2 cellular contexts compared by ENCODE assay signal in genomic region chr19:13689050-13689449, GRCh38.
TF ChIP-seq lines count a peak whose summit lies in the region.

No MANE protein-coding gene starts in this region.

TF ChIP-seq in HepG2, 621 proteins besides CTCF, POLR2A, EP300 and RAD21:
- no peak for TF ChIP-seq ZNF34 (CRISPR knock-in tag; IDR thresholded peaks at IDR 0.05; ENCODE audit: borderline replicate concordance)
- peak; percentile 84 for TF ChIP-seq ZNF143 (CRISPR knock-in tag; IDR thresholded peaks at IDR 0.05)
- TF ChIP-seq ZNF260 (CRISPR knock-in tag; IDR thresholded peaks at IDR 0.05; ENCODE audit: borderline replicate concordance, low read depth): no peak
- TF ChIP-seq PRMT3 (CRISPR knock-in tag; IDR thresholded peaks at IDR 0.05; ENCODE audit: borderline replicate concordance, low read depth): no peak
- TF ChIP-seq RFXANK (CRISPR knock-in tag; IDR thresholded peaks at IDR 0.05): no peak
- TF ChIP-seq NFYB (CRISPR knock-in tag; IDR thresholded peaks at IDR 0.05): peak; percentile 49
- TF ChIP-seq, protein P1, sequence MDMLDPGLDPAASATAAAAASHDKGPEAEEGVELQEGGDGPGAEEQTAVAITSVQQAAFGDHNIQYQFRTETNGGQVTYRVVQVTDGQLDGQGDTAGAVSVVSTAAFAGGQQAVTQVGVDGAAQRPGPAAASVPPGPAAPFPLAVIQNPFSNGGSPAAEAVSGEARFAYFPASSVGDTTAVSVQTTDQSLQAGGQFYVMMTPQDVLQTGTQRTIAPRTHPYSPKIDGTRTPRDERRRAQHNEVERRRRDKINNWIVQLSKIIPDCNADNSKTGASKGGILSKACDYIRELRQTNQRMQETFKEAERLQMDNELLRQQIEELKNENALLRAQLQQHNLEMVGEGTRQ (IDR thresholded peaks at IDR 0.05; ENCODE audit: low read depth, low read length): peak; percentile 42; the same call in 1 of the 2 replicates
- TF ChIP-seq, protein P1 (CRISPR knock-in tag; IDR thresholded peaks at IDR 0.05; ENCODE audit: borderline replicate concordance): peak; percentile 74; the same call in 1 of the 2 replicates
- peak; percentile 77 for TF ChIP-seq NFYC (CRISPR knock-in tag; IDR thresholded peaks at IDR 0.05)
- peak; percentile 87 for TF ChIP-seq THAP11 (CRISPR knock-in tag; IDR thresholded peaks at IDR 0.05)
- TF ChIP-seq ZBTB10 (CRISPR knock-in tag; IDR thresholded peaks at IDR 0.05; ENCODE audit: borderline replicate concordance): no peak

TF ChIP-seq in K562, 482 proteins besides CTCF, POLR2A, EP300 and RAD21 (continues in another document):
- TF ChIP-seq SMARCA5 (IDR thresholded peaks at IDR 0.05): no peak
- TF ChIP-seq ZNF436 (CRISPR knock-in tag; IDR thresholded peaks at IDR 0.05): no peak
- TF ChIP-seq, protein P2, sequence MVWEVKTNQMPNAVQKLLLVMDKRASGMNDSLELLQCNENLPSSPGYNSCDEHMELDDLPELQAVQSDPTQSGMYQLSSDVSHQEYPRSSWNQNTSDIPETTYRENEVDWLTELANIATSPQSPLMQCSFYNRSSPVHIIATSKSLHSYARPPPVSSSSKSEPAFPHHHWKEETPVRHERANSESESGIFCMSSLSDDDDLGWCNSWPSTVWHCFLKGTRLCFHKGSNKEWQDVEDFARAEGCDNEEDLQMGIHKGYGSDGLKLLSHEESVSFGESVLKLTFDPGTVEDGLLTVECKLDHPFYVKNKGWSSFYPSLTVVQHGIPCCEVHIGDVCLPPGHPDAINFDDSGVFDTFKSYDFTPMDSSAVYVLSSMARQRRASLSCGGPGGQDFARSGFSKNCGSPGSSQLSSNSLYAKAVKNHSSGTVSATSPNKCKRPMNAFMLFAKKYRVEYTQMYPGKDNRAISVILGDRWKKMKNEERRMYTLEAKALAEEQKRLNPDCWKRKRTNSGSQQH (CRISPR knock-in tag; IDR thresholded peaks at IDR 0.05): no peak
- no peak for TF ChIP-seq TBL1XR1 (IDR thresholded peaks at IDR 0.05; ENCODE audit: low read length in 2 of 2)
- peak; percentile 56 for TF ChIP-seq FOS (IDR thresholded peaks at IDR 0.05; ENCODE audit: extremely low read depth, insufficient read length)
- peak; percentile 47; the same call in 1 of the 2 replicates for TF ChIP-seq CREB3L1 (IDR thresholded peaks at IDR 0.05; ENCODE audit: borderline replicate concordance, low read depth)
- no peak for TF ChIP-seq PML (IDR thresholded peaks at IDR 0.05; ENCODE audit: low read length)
- TF ChIP-seq, protein P3, sequence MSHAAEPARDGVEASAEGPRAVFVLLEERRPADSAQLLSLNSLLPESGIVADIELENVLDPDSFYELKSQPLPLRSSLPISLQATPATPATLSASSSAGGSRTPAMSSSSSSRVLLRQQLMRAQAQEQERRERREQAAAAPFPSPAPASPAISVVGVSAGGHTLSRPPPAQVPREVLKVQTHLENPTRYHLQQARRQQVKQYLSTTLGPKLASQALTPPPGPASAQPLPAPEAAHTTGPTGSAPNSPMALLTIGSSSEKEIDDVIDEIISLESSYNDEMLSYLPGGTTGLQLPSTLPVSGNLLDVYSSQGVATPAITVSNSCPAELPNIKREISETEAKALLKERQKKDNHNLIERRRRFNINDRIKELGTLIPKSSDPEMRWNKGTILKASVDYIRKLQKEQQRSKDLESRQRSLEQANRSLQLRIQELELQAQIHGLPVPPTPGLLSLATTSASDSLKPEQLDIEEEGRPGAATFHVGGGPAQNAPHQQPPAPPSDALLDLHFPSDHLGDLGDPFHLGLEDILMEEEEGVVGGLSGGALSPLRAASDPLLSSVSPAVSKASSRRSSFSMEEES (CRISPR knock-in tag; IDR thresholded peaks at IDR 0.05): peak; percentile 78
- no peak for TF ChIP-seq E2F1 (CRISPR knock-in tag; IDR thresholded peaks at IDR 0.05)
- TF ChIP-seq ARNT (IDR thresholded peaks at IDR 0.05): no peak
- no peak for TF ChIP-seq ZNF354B (CRISPR knock-in tag; IDR thresholded peaks at IDR 0.05)
- no peak for TF ChIP-seq LEF1 (IDR thresholded peaks at IDR 0.05)
- TF ChIP-seq, protein P4, sequence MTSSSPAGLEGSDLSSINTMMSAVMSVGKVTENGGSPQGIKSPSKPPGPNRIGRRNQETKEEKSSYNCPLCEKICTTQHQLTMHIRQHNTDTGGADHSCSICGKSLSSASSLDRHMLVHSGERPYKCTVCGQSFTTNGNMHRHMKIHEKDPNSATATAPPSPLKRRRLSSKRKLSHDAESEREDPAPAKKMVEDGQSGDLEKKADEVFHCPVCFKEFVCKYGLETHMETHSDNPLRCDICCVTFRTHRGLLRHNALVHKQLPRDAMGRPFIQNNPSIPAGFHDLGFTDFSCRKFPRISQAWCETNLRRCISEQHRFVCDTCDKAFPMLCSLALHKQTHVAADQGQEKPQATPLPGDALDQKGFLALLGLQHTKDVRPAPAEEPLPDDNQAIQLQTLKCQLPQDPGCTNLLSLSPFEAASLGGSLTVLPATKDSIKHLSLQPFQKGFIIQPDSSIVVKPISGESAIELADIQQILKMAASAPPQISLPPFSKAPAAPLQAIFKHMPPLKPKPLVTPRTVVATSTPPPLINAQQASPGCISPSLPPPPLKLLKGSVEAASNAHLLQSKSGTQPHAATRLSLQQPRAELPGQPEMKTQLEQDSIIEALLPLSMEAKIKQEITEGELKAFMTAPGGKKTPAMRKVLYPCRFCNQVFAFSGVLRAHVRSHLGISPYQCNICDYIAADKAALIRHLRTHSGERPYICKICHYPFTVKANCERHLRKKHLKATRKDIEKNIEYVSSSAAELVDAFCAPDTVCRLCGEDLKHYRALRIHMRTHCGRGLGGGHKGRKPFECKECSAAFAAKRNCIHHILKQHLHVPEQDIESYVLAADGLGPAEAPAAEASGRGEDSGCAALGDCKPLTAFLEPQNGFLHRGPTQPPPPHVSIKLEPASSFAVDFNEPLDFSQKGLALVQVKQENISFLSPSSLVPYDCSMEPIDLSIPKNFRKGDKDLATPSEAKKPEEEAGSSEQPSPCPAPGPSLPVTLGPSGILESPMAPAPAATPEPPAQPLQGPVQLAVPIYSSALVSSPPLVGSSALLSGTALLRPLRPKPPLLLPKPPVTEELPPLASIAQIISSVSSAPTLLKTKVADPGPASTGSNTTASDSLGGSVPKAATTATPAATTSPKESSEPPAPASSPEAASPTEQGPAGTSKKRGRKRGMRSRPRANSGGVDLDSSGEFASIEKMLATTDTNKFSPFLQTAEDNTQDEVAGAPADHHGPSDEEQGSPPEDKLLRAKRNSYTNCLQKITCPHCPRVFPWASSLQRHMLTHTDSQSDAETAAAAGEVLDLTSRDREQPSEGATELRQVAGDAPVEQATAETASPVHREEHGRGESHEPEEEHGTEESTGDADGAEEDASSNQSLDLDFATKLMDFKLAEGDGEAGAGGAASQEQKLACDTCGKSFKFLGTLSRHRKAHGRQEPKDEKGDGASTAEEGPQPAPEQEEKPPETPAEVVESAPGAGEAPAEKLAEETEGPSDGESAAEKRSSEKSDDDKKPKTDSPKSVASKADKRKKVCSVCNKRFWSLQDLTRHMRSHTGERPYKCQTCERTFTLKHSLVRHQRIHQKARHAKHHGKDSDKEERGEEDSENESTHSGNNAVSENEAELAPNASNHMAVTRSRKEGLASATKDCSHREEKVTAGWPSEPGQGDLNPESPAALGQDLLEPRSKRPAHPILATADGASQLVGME (CRISPR knock-in tag; IDR thresholded peaks at IDR 0.05): no peak
- TF ChIP-seq ZNF165 (CRISPR knock-in tag; IDR thresholded peaks at IDR 0.05; ENCODE audit: borderline replicate concordance): no peak
- TF ChIP-seq FOXO4 (CRISPR knock-in tag; IDR thresholded peaks at IDR 0.05): no peak
- TF ChIP-seq, protein P5, sequence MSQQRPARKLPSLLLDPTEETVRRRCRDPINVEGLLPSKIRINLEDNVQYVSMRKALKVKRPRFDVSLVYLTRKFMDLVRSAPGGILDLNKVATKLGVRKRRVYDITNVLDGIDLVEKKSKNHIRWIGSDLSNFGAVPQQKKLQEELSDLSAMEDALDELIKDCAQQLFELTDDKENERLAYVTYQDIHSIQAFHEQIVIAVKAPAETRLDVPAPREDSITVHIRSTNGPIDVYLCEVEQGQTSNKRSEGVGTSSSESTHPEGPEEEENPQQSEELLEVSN (IDR thresholded peaks at IDR 0.05; ENCODE audit: borderline replicate concordance in 1 of 2, extremely low read depth in 1 of 2, insufficient read depth in 1 of 2, insufficient read length in 1 of 2, low read depth in 1 of 2, low read length in 1 of 2, poor library complexity in 1 of 2, severe bottlenecking in 1 of 2): peak; percentile 45 to 80
- TF ChIP-seq CREM (IDR thresholded peaks at IDR 0.05; ENCODE audit: low read depth): 0 out of 2 replicates have a peak, but pooled peaks have one; percentile 12
- TF ChIP-seq ZNF239 (CRISPR knock-in tag; IDR thresholded peaks at IDR 0.05): no peak
- TF ChIP-seq ZC3H4 (CRISPR knock-in tag; IDR thresholded peaks at IDR 0.05; ENCODE audit: borderline replicate concordance): no peak
- no peak for TF ChIP-seq ZNF778 (CRISPR knock-in tag; IDR thresholded peaks at IDR 0.05)
- no peak for TF ChIP-seq ADNP (tag; IDR thresholded peaks at IDR 0.05)
- no peak for TF ChIP-seq HNRNPK (IDR thresholded peaks at IDR 0.05; ENCODE audit: low read depth, low read length, poor library complexity, severe bottlenecking)
- no peak for TF ChIP-seq RHOXF2B (CRISPR knock-in tag; conservative IDR thresholded peaks at IDR 0.05)
- TF ChIP-seq SNAPC5 (CRISPR knock-in tag; IDR thresholded peaks at IDR 0.05): no peak
- TF ChIP-seq KDM2B (CRISPR knock-in tag; IDR thresholded peaks at IDR 0.05): no peak
- no peak for TF ChIP-seq JUN (IDR thresholded peaks at IDR 0.05; ENCODE audit: borderline replicate concordance, low read depth, low read length)
- no peak for TF ChIP-seq JUN (CRISPR knock-in tag; IDR thresholded peaks at IDR 0.05; ENCODE audit: borderline replicate concordance)
- no peak for TF ChIP-seq MYBL2 (IDR thresholded peaks at IDR 0.05; ENCODE audit: low read depth)
- no peak for TF ChIP-seq MYBL2 (CRISPR knock-in tag; IDR thresholded peaks at IDR 0.05; ENCODE audit: borderline replicate concordance)
- no peak for TF ChIP-seq HNRNPL (IDR thresholded peaks at IDR 0.05; ENCODE audit: low read depth, low read length)
- TF ChIP-seq ZBTB17 (CRISPR knock-in tag; IDR thresholded peaks at IDR 0.05): no peak
- TF ChIP-seq GABPA (tag; conservative IDR thresholded peaks at IDR 0.05; ENCODE audit: low read depth): no peak
- no peak for TF ChIP-seq HMG20B (CRISPR knock-in tag; IDR thresholded peaks at IDR 0.05)
- no peak for TF ChIP-seq AFF1 (IDR thresholded peaks at IDR 0.05; ENCODE audit: low read depth in 1 of 2, partially characterized antibody in 2 of 2)
- no peak for TF ChIP-seq ZNF583 (CRISPR knock-in tag; IDR thresholded peaks at IDR 0.05)
- TF ChIP-seq MCM3 (IDR thresholded peaks at IDR 0.05): no peak
